In the genomic region with DNA sequence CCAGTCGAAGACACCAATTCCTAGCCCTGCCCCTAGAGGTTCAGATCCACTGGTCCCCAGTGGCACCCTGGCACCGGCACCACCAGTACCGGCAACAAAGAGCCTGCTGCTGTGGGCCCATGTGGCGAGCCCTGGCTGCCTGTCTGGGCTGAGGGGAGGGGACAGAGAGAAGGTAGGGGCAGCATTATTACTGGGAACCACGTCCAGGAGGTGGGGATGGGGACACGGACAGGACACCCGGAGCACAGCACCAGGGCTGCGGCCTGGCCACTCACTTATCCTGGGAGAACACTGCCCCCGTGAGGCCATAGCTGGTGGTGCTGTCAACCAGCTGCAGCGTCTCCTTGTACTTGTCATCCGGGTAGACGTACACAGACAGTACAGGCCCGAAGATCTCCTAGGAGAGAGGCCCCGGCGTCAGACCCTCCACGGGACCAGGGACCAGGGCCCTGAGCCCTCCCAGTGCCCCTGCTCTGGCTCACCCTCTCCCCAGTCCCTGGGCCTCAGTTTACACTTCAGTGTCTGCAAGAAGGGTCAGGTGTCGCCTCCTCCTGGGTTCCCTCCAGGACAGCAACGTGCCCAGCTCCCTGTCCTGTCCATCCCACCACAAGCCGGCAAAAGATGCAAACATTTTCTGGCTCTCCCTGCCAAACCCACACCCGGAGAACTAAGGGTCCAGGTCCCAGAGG, we compare ENCODE assay signal across 8 cellular contexts. TPM values are rescaled to one million over a fixed set of nuclear protein-coding genes. Genes with fewer than 3 reads are reported as not detected.
DNase-seq lines count a peak whose midpoint lies in the region; ATAC-seq and TF ChIP-seq lines count a peak whose summit lies in the region.

No MANE protein-coding gene starts in this region.

- peak; percentile 80 for TF ChIP-seq CTCF in epithelial cell of esophagus (IDR thresholded peaks at IDR 0.05; ENCODE audit: insufficient read depth, low read depth, low read length, missing control alignments)

- H3K4me3 ChIP-seq in epithelial cell of esophagus (ENCODE audit: low read length): no peak overlapping the region

- POLR2A ChIA-PET in HEK293T (lab: Yijun Ruan, JAX): interaction anchor here (1.0 kb wide), 1 partner anchor 19 kb away, joined by 3 read pairs; no protein-coding TSS in a partner anchor

- CTCF ChIA-PET in HEK293T (lab: Yijun Ruan, JAX): interaction anchor here (0.6 to 2.1 kb wide), 9 partner anchors 9 to 278 kb away, joined by 3 to 12 read pairs (median 3); no protein-coding TSS in a partner anchor

- no peak for ATAC-seq in GM21360 (IDR thresholded peaks at IDR 0.05; ENCODE audit: unreplicated experiment)

- DNase-seq in C1 segment of cervical spinal cord (lab: John Stamatoyannopoulos, UW): peak in 13 of 14 donors; percentile 14 to 76 (median 44)
- DNase-seq in HEK293T (ENCODE audit: extremely low spot score): peak; percentile 89
- DNase-seq in NOMO-1 treated with dmso at 0.1 percent for 144 hours (lab: John Stamatoyannopoulos, UW; ENCODE audit: unreplicated experiment): peak; percentile 15
- peak; percentile 44 for DNase-seq in activated CD8-positive, alpha-beta memory T cell treated with anti-CD3 and anti-CD28 coated beads, Interleukin-2, amount 50 U/mL, for 24 hours (ENCODE audit: extremely low read depth)
- peak; percentile 86 for DNase-seq in epithelial cell of esophagus (ENCODE audit: low read depth)
- peak; percentile 75 for DNase-seq in mucosa of gallbladder (ENCODE audit: low spot score)
- peak; percentile 28 to 37 for DNase-seq in stimulated activated CD8-positive, alpha-beta memory T cell treated with anti-CD3 and anti-CD28 coated beads, Interleukin-4, amount 100 ng/mL, for 1 hour (ENCODE audit: low read depth in 2 of 2, low spot score in 1 of 2)

TF ChIP-seq in HEK293T, 16 proteins besides CTCF, POLR2A, EP300 and RAD21:
- TF ChIP-seq CTBP1 (IDR thresholded peaks at IDR 0.05; ENCODE audit: borderline replicate concordance) (no peak), FOXK2 (IDR thresholded peaks at IDR 0.05) (no peak), HDGF (IDR thresholded peaks at IDR 0.05; ENCODE audit: borderline replicate concordance) (no peak), LEF1 (IDR thresholded peaks at IDR 0.05; ENCODE audit: borderline replicate concordance) (no peak)
- TF ChIP-seq, protein P1, sequence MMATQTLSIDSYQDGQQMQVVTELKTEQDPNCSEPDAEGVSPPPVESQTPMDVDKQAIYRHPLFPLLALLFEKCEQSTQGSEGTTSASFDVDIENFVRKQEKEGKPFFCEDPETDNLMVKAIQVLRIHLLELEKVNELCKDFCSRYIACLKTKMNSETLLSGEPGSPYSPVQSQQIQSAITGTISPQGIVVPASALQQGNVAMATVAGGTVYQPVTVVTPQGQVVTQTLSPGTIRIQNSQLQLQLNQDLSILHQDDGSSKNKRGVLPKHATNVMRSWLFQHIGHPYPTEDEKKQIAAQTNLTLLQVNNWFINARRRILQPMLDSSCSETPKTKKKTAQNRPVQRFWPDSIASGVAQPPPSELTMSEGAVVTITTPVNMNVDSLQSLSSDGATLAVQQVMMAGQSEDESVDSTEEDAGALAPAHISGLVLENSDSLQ (IDR thresholded peaks at IDR 0.05): 0 out of 2 replicates have a peak, but pooled peaks have one; percentile 9

RNA-seq across cellular contexts. Expression of a gene that starts 15.8 kb away (rescaled TPM):
- total RNA-seq in mucosa of gallbladder: not detected

RNA-seq across cellular contexts. Expression of a gene that starts 27.1 kb away (rescaled TPM):
- total RNA-seq in mucosa of gallbladder: 26.4 TPM

Comparison
In these comparisons a context has a peak if more than half of its experiments do, and no peak if none do; other contexts are left out.
1. DNase-seq: peak in every context shown above with its lines; median percentile 89 in HEK293T; 86 in epithelial cell of esophagus; 75 in mucosa of gallbladder; 44 in C1 segment of cervical spinal cord; 44 in activated CD8-positive, alpha-beta memory T cell treated with anti-CD3 and anti-CD28 coated beads, Interleukin-2, amount 50 U/mL, for 24 hours; 32 in stimulated activated CD8-positive, alpha-beta memory T cell treated with anti-CD3 and anti-CD28 coated beads, Interleukin-4, amount 100 ng/mL, for 1 hour; 15 in NOMO-1 treated with dmso at 0.1 percent for 144 hours.